20 cellular contexts compared by ENCODE assay signal in the genomic region with DNA sequence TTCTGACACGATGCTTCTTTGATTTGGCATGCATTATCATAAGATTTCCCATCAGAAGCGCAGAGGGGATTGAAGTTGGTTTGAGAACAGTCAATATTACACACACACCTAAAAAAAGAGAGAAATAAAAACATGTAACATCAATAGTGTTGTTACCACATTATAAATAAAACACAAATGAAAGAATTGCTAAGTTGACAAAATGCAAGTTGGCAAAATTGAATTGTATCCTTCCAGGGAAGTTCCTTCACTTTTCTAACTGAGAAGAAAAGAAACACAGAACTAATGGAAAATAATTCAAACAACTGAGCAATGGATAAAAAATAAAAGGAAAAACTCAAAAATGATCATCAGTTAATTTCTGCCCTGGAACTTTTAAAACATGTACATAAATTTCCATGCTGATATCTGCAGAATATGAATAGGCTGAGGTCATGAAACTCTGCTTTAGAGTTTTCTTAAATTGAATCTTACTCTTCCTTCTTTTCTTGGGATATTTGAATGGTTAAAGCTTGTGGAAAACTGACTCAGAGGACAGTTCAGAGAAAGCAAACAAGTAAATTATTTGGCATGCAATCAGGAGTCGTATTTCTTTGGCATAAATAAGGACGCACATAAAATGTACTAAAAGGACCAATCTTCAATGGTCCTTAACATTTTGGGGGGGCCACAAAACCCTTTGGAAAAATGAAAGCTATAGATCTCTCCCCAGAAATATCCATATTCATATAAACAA.
"Had no signal": no experiment of that assay in that cellular context is flagged by ENCODE, and none has a peak within 500 bp of the region (broad histone marks: within the 10 kb centered on the region; RNA-seq: fewer than 3 reads in every experiment).

No MANE protein-coding gene starts in this region.

- H3K36me3 ChIP-seq: brain microvascular endothelial cell, colonic mucosa, neural progenitor cell, prostate gland, right atrium auricular region, thoracic aorta, upper lobe of right lung had no signal

- DNase-seq: activated B cell treated with CpG ODN at 0.5 μM for 24 hours; activated CD4-positive, alpha-beta memory T cell treated with anti-CD3 and anti-CD28 coated beads, Interleukin-2, amount 10 ng/mL, durations not matched to agents 7 days and 5 days; activated CD4-positive, alpha-beta T cell treated with anti-CD3 and anti-CD28 coated beads for 4 hours; activated CD8-positive, alpha-beta memory T cell treated with anti-CD3 and anti-CD28 coated beads, Interleukin-2, amount 10 ng/mL, durations not matched to agents 7 days and 5 days; activated naive CD4-positive, alpha-beta T cell; activated naive CD8-positive, alpha-beta T cell treated with anti-CD3 and anti-CD28 coated beads, Interleukin-2, amount 10 ng/mL, durations not matched to agents 7 days and 5 days; brain microvascular endothelial cell; colonic mucosa; immature natural killer cell; mucosa of descending colon; naive B cell; stimulated activated CD4-positive, alpha-beta T cell treated with anti-CD3 and anti-CD28 coated beads, Interleukin-4, amount 100 ng/mL, for 1 hour; upper lobe of right lung had no signal

- H3K27me3 ChIP-seq: brain microvascular endothelial cell, colonic mucosa, neural progenitor cell, right atrium auricular region, upper lobe of right lung had no signal

- H3K9me3 ChIP-seq: colonic mucosa, mucosa of descending colon, prostate gland, right atrium auricular region, thoracic aorta, upper lobe of right lung had no signal

- H3K27ac ChIP-seq: brain microvascular endothelial cell, colonic mucosa, neural progenitor cell, prostate gland, right atrium auricular region, thoracic aorta, upper lobe of right lung had no signal

- ATAC-seq: activated CD8-positive, alpha-beta memory T cell treated with anti-CD3 and anti-CD28 coated beads, Interleukin-2, amount 10 ng/mL, durations not matched to agents 7 days and 5 days; activated T-helper 17 cell treated with anti-CD3 and anti-CD28 coated beads, Interleukin-2, amount 50 U/mL, for 72 hours; mucosa of descending colon; stimulated activated effector memory CD8-positive, alpha-beta T cell treated with anti-CD3 and anti-CD28 coated beads, Interleukin-12 subunit alpha, Interleukin-12 subunit beta, amount 100 ng/mL, for 72 hours; upper lobe of right lung had no signal

- H3K4me3 ChIP-seq: colonic mucosa, mucosa of descending colon, neural progenitor cell, prostate gland, right atrium auricular region, smooth muscle cell, thoracic aorta, upper lobe of right lung had no signal

- H3K9ac ChIP-seq: neural progenitor cell had no signal

- H3K4me1 ChIP-seq: colonic mucosa, prostate gland, upper lobe of right lung had no signal
